Comparison of ENCODE assay signal across 11 cellular contexts in genomic region chr15:88649753-88650551, GRCh38. TPM values are rescaled to one million over a fixed set of nuclear protein-coding genes. Genes with fewer than 3 reads are reported as not detected.
A peak's percentile ranks its signal among the peaks of the same experiment; 100 is the strongest.
DNase-seq lines count a peak whose midpoint lies in the region; ATAC-seq and TF ChIP-seq lines count a peak whose summit lies in the region.
"Had no signal": no experiment of that assay in that cellular context is flagged by ENCODE, and none has a peak within 500 bp of the region (broad histone marks: within the 10 kb centered on the region; RNA-seq: fewer than 3 reads in every experiment).

No MANE protein-coding gene starts in this region.

- peak overlapping the region; percentile 23 for H3K4me3 Mint-ChIP-seq in Calu3 (ENCODE audit: low read depth, unreplicated experiment)
- H3K4me3 Mint-ChIP-seq: WTC11 had no signal

- ATAC-seq in sciatic nerve (peak; percentile 18), HG03571 (IDR thresholded peaks at IDR 0.05; ENCODE audit: unreplicated experiment) (no peak)
- ATAC-seq: WTC11 had no signal

- H3K36me3 ChIP-seq in Peyer's patch = no peaks in the 10 kb centered on the region

- peak overlapping the region; percentile 82 for H3K27ac Mint-ChIP-seq in Calu3 (ENCODE audit: unreplicated experiment)

- intact Hi-C loops in Calu3 (cut with micrococcal nuclease; ENCODE audit: unreplicated experiment) (no loop called here), sciatic nerve (cut with DNase I) (no loop called here)

- CTCF ChIA-PET in Calu3 (lab: Charles Lee) = interaction anchor here (0.6 to 1.2 kb wide), 3 partner anchors 9 to 214 kb away, joined by 3 to 4 read pairs (median 3); no protein-coding TSS in a partner anchor

- BruUV-seq in Calu3 (replicated peaks; lab: Mats Ljungman, UMichigan) = no TSS peak

- H3K4me1 ChIP-seq in Peyer's patch = peaks cover 0 to 26% (median 25%) of the 10 kb centered on the region in 4 donors

- no peaks in the 10 kb centered on the region for H3K27me3 Mint-ChIP-seq in Calu3 (ENCODE audit: unreplicated experiment)

- peaks cover 30% of the 10 kb centered on the region for H3K4me1 Mint-ChIP-seq in Calu3 (ENCODE audit: low read depth, unreplicated experiment)

- peak overlapping the region in 3 of 4 donors; percentile 43 to 70 (median 64) for H3K27ac ChIP-seq in Peyer's patch
- H3K27ac ChIP-seq in epithelial cell of prostate = peak overlapping the region; percentile 59

- no peaks in the 10 kb centered on the region for H3K27me3 ChIP-seq in Peyer's patch

- DNase-seq in Calu3 = no peak
- DNase-seq in Peyer's patch = peak in 2 of 3 donors; percentile 12 to 48
- no peak for DNase-seq in epithelial cell of prostate (ENCODE audit: low read depth, low spot score)
- peak; percentile 57 for DNase-seq in sciatic nerve (ENCODE audit: low spot score)
- no peak for DNase-seq in SHP77 treated with DMSO at 0.1 percent for 48 hours (lab: John Stamatoyannopoulos, UW)
- no peak for DNase-seq in DMS53 (lab: John Stamatoyannopoulos, UW)
- no peak for DNase-seq in NCI-H1436 treated with DMSO at 0.1 percent for 48 hours (lab: John Stamatoyannopoulos, UW)
- DNase-seq: cerebellar nuclear complex; NK-92 treated with Interleukin-12 subunit alpha and Interleukin-12 subunit beta, amount 100 ng/mL, for 24 hours had no signal

- no peaks in the 10 kb centered on the region for H3K9me3 Mint-ChIP-seq in Calu3 (ENCODE audit: low read depth, unreplicated experiment)
- H3K9me3 Mint-ChIP-seq: WTC11 had no signal

- H3K4me3 ChIP-seq in Peyer's patch = no peak overlapping the region

- TF ChIP-seq CTCF in Calu3 (IDR thresholded peaks at IDR 0.05; ENCODE audit: unreplicated experiment) = no peak
- no peak for TF ChIP-seq CTCF in Peyer's patch (IDR thresholded peaks at IDR 0.05)

- H3K9me3 ChIP-seq in Peyer's patch = no peaks in the 10 kb centered on the region

- peaks cover 27% of the 10 kb centered on the region for H3K36me3 Mint-ChIP-seq in Calu3 (ENCODE audit: insufficient read depth, unreplicated experiment)
- H3K36me3 Mint-ChIP-seq: WTC11 had no signal

- TF ChIP-seq POLR2A in Peyer's patch (IDR thresholded peaks at IDR 0.05) = no peak

RNA-seq across cellular contexts. Expression of gene ISG20, which starts 11.1 kb away (rescaled TPM):
- 75.6 and 155 TPM in 2 replicates for total RNA-seq in Calu3 (2022)
- total RNA-seq in Peyer's patch = 10 to 100 TPM; 50.3 to 90.0 (median 70.6) TPM
- total RNA-seq in sciatic nerve = 20.2 TPM

RNA-seq across cellular contexts. Expression of gene AEN, which starts 28.8 kb away (rescaled TPM):
- total RNA-seq in Calu3 (2022) (34.9 and 43.4 TPM in 2 replicates), Peyer's patch (10 to 100 TPM in 2 of 4 donors, 1 to 10 TPM in 2; 9.6 to 17.3 (median 11.5) TPM), sciatic nerve (10.7 TPM)

Comparison
In these comparisons a context has a peak if more than half of its experiments do, and no peak if none do; other contexts are left out.
1. DNase-seq: peak in Peyer's patch (2 of 3) and sciatic nerve (single experiment); none in Calu3 (single experiment), epithelial cell of prostate (single experiment), SHP77 treated with DMSO at 0.1 percent for 48 hours (single experiment), DMS53 (single experiment) and NCI-H1436 treated with DMSO at 0.1 percent for 48 hours (single experiment).